In the genomic region with DNA sequence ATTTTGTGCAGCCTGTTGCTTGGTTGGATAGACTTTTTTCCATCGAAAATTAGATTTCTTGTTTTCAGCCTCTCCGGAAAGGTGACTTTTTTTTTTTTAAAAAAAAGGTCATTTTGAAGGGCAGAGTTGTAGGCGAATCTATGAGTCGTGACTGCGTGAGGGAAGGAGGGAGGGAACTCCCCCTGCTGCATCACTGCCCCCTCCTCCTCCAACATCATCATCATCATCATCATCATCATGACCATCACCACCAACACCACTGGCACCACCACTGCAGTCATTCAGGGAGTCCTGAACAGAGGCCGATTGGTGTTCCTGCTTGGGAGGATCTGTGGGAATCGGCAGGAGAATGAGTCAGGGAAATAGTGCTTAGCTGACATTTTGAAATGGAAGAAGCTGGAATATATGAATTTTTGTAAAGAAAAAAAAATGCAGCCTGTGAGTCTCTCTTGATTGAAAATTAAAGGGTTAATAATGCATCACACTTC, we compare ENCODE assay signal across 8 cellular contexts. TPM values are rescaled to one million over a fixed set of nuclear protein-coding genes. Genes with fewer than 3 reads are reported as not detected.
DNase-seq lines count a peak whose midpoint lies in the region; ATAC-seq and TF ChIP-seq lines count a peak whose summit lies in the region.

No MANE protein-coding gene starts in this region.

- no peak for ATAC-seq in HG02938 (IDR thresholded peaks at IDR 0.05; ENCODE audit: unreplicated experiment)

- H3K4me1 ChIP-seq in SJCRH30 (peaks cover 3% of the 10 kb centered on the region), neuron (ENCODE audit: insufficient read depth, low read length) (peaks cover 45% of the 10 kb centered on the region)

- DNase-seq in SJCRH30 (no peak), epithelial cell of proximal tubule (ENCODE audit: low read depth) (no peak), NCI-H446 treated with DMSO at 0.1 percent for 48 hours (lab: John Stamatoyannopoulos, UW) (no peak), SKM-1 (lab: John Stamatoyannopoulos, UW; ENCODE audit: unreplicated experiment) (no peak), GDM1 (lab: John Stamatoyannopoulos, UW) (no peak)

- no peak overlapping the region; the same call in 1 of the 2 replicates for H3K27ac ChIP-seq in SJCRH30

- H3K9me3 ChIP-seq in SJCRH30 (replicated peaks) (no peaks in the 10 kb centered on the region), neuron (ENCODE audit: low read length) (no peaks in the 10 kb centered on the region)

- peak overlapping the region; percentile 83 for H3K4me3 ChIP-seq in GM12875 (ENCODE audit: low read depth, low read length)
- H3K4me3 ChIP-seq in SJCRH30 = peak overlapping the region; percentile 96
- H3K4me3 ChIP-seq in epithelial cell of proximal tubule (ENCODE audit: low read depth, low read length) = peak overlapping the region; percentile 77
- H3K4me3 ChIP-seq in neuron (ENCODE audit: low read length) = peak overlapping the region; percentile 62

- H3K36me3 ChIP-seq in SJCRH30 (peaks cover 11% of the 10 kb centered on the region), neuron (ENCODE audit: insufficient read depth, low read length) (peaks cover 17% of the 10 kb centered on the region)

- no peak for TF ChIP-seq CTCF in GM12875 (IDR thresholded peaks at IDR 0.05; ENCODE audit: borderline replicate concordance, insufficient read depth, low read depth, low read length)
- TF ChIP-seq CTCF in epithelial cell of proximal tubule (conservative IDR thresholded peaks at IDR 0.05; ENCODE audit: low read depth, low read length) = no peak

- H2AFZ ChIP-seq in neuron (ENCODE audit: low read depth, low read length) = no peak overlapping the region

- H3K27me3 ChIP-seq in SJCRH30 (no peaks in the 10 kb centered on the region), neuron (ENCODE audit: insufficient read depth, low read length) (no peaks in the 10 kb centered on the region)

RNA-seq across cellular contexts. Expression of a gene that starts 1.2 kb away (rescaled TPM):
- 18.5 and 19.7 TPM in 2 replicates for total RNA-seq in SJCRH30 (2014; rRNA removed; shearing (Covaris generic))
- total RNA-seq in epithelial cell of proximal tubule = 73.0 and 83.3 TPM in 2 replicates
